In genomic region chr12:118357327-118358007, GRCh38 we compare ENCODE assay signal across 8 cellular contexts. TPM values are rescaled to one million over a fixed set of nuclear protein-coding genes. Genes with fewer than 3 reads are reported as not detected.
A peak's percentile ranks its signal among the peaks of the same experiment; 100 is the strongest.
DNase-seq lines count a peak whose midpoint lies in the region; ATAC-seq and TF ChIP-seq lines count a peak whose summit lies in the region.

No MANE protein-coding gene starts in this region.

- no peaks in the 10 kb centered on the region for H3K27me3 ChIP-seq in uterus

- H3K27ac ChIP-seq in uterus = peak overlapping the region; percentile 61 to 67

- intact Hi-C loops in uterus (cut with DNase I; ENCODE audit: low total_unique reads) = no loop called here

- no peak for TF ChIP-seq POLR2A in uterus (IDR thresholded peaks at IDR 0.05)

- peak; percentile 29 for DNase-seq in AG08395 (ENCODE audit: low spot score)
- peak; percentile 46 for DNase-seq in SKM-1 (lab: John Stamatoyannopoulos, UW; ENCODE audit: unreplicated experiment)
- DNase-seq in choroid plexus epithelial cell (ENCODE audit: low read depth) = peak; percentile 71
- DNase-seq in lung microvascular endothelial cell (ENCODE audit: low read depth in 2 of 2) = peak; percentile 85 to 92
- peak in 1 of 2 donors; percentile 37 for DNase-seq in uterus

- no peaks in the 10 kb centered on the region for H3K9me3 ChIP-seq in uterus

- no peak for TF ChIP-seq CTCF in choroid plexus epithelial cell (conservative IDR thresholded peaks at IDR 0.05; ENCODE audit: low read depth, low read length)
- TF ChIP-seq CTCF in uterus (IDR thresholded peaks at IDR 0.05) = no peak

- ATAC-seq in GM18867 (IDR thresholded peaks at IDR 0.05; ENCODE audit: unreplicated experiment) = peak; percentile 63
- ATAC-seq in HG03439 (IDR thresholded peaks at IDR 0.05; ENCODE audit: unreplicated experiment) = peak; percentile 66
- ATAC-seq in GM19328 (IDR thresholded peaks at IDR 0.05; ENCODE audit: unreplicated experiment) = no peak

- H3K36me3 ChIP-seq in uterus = no peaks in the 10 kb centered on the region

- H3K4me1 ChIP-seq in uterus = peaks cover 0 to 4% of the 10 kb centered on the region in 2 donors

- no peak overlapping the region for H3K4me3 ChIP-seq in choroid plexus epithelial cell (ENCODE audit: low read depth, low read length)
- no peak overlapping the region for H3K4me3 ChIP-seq in uterus

RNA-seq across cellular contexts. Expression of gene TAOK3, which starts 15.2 kb away (rescaled TPM):
- total RNA-seq in lung microvascular endothelial cell (13.5 and 13.7 TPM in 2 replicates), uterus (10 to 100 TPM; 14.9 to 35.1 (median 24.8) TPM)

RNA-seq across cellular contexts. Expression of gene SUDS3, which starts 18.9 kb away (rescaled TPM):
- total RNA-seq in lung microvascular endothelial cell (18.3 and 26.2 TPM in 2 replicates), uterus (10 to 100 TPM; 22.4 to 74.3 (median 30.7) TPM)
